In the genomic region with DNA sequence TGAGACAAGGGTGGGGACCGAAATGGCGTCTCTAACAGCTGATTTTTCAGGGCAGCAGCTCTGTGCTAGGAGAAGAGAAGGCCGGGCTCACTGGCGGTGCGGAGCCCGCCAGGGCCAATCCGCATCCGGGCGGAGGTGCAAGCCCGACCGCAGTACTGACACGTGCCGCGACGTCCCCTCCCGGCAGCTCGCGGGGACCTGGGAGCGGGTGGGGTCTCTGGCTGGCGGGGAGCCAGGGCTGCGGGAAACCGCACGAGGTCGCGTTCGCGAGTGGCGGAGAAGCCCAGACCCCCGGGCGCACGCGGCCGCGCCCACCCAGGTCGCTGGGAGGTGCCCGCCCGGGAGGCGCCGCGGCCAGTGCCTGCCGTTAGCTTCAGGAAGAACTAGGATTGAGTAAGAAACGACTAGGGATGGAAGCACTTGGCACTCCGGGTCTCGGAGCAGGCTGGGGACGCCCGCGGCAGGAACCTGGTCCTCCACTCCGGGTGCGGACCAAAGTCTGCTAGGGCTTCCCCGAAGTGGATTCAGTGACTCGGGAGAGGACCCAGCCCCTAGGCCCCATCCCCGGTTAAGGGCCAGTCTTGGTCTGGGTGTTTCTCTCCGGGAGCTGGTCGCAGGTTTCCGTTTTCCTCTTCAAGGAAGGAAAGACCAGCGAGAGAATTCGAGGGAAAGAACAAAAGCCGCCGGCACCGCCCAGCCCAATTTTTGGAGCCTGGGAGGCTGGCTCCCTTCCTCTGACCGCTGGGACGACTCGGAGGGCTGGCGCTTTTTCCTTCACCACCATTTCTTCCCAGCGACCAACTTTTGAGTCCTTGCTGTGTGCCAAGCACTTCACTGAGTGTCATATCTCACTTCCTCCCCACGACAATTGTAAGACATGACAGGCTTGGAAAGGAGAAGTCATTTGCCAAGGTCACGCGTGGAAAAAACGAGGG, we compare ENCODE assay signal across 8 cellular contexts. TPM values are rescaled to one million over a fixed set of nuclear protein-coding genes. Genes with fewer than 3 reads are reported as not detected.
DNase-seq lines count a peak whose midpoint lies in the region; ATAC-seq and TF ChIP-seq lines count a peak whose summit lies in the region.

No MANE protein-coding gene starts in this region.

- peaks cover 24% of the 10 kb centered on the region for H3K4me1 Mint-ChIP-seq in activated T-helper 2 cell treated with anti-CD3 and anti-CD28 coated beads, Interferon-gamma antibody, Interleukin-2, Interleukin-4, amounts not matched to agents 10 μg/mL and 5 μg/mL and 100 μg/mL, durations not matched to agents 14 hours and 24 hours and 36 hours (ENCODE audit: low read depth)
- H3K4me1 Mint-ChIP-seq in naive thymus-derived CD8-positive, alpha-beta T cell, result peaks cover 10 to 36% (median 28%) of the 10 kb centered on the region in 4 donors

- H3K9me3 ChIP-seq in tibial artery, result no peaks in the 10 kb centered on the region

- peak overlapping the region; percentile 75 for H3K4me3 Mint-ChIP-seq in activated T-helper 2 cell treated with anti-CD3 and anti-CD28 coated beads, Interferon-gamma antibody, Interleukin-2, Interleukin-4, amounts not matched to agents 10 μg/mL and 5 μg/mL and 100 μg/mL, durations not matched to agents 14 hours and 24 hours and 36 hours (ENCODE audit: low read depth)
- H3K4me3 Mint-ChIP-seq in naive thymus-derived CD8-positive, alpha-beta T cell, result peak overlapping the region; percentile 80 to 92 (median 90)

- ATAC-seq in naive thymus-derived CD8-positive, alpha-beta T cell, result peak; percentile 84 to 88
- ATAC-seq in HG03520 (IDR thresholded peaks at IDR 0.05; ENCODE audit: unreplicated experiment), result no peak
- no peak for ATAC-seq in GM21717 (IDR thresholded peaks at IDR 0.05; ENCODE audit: unreplicated experiment)

- H3K27ac Mint-ChIP-seq in activated T-helper 2 cell treated with anti-CD3 and anti-CD28 coated beads, Interferon-gamma antibody, Interleukin-2, Interleukin-4, amounts not matched to agents 10 μg/mL and 5 μg/mL and 100 μg/mL, durations not matched to agents 14 hours and 24 hours and 36 hours, result peak overlapping the region; percentile 43
- peak overlapping the region; percentile 68 to 91 (median 86) for H3K27ac Mint-ChIP-seq in naive thymus-derived CD8-positive, alpha-beta T cell

- peaks cover 0 to 20% (median 17%) of the 10 kb centered on the region in 4 donors for H3K4me1 ChIP-seq in tibial artery

- H3K27me3 Mint-ChIP-seq in activated T-helper 2 cell treated with anti-CD3 and anti-CD28 coated beads, Interferon-gamma antibody, Interleukin-2, Interleukin-4, amounts not matched to agents 10 μg/mL and 5 μg/mL and 100 μg/mL, durations not matched to agents 14 hours and 24 hours and 36 hours (ENCODE audit: low read depth), result peaks cover 36% of the 10 kb centered on the region
- peaks cover 0 to 2% (median 0%) of the 10 kb centered on the region in 5 donors for H3K27me3 Mint-ChIP-seq in naive thymus-derived CD8-positive, alpha-beta T cell

- H3K4me3 ChIP-seq in fibroblast of pulmonary artery (replicated peaks; ENCODE audit: low read depth, low read length) (peak overlapping the region; percentile 51), tibial artery (peak overlapping the region; percentile 50 to 66)

- H3K27ac ChIP-seq in tibial artery, result peak overlapping the region; percentile 65 to 81

- TF ChIP-seq CTCF in fibroblast of pulmonary artery (IDR thresholded peaks at IDR 0.05; ENCODE audit: low read length, missing control alignments), result no peak
- no peak for TF ChIP-seq CTCF in tibial artery (IDR thresholded peaks at IDR 0.05)

- no peaks in the 10 kb centered on the region for H3K36me3 Mint-ChIP-seq in activated T-helper 2 cell treated with anti-CD3 and anti-CD28 coated beads, Interferon-gamma antibody, Interleukin-2, Interleukin-4, amounts not matched to agents 10 μg/mL and 5 μg/mL and 100 μg/mL, durations not matched to agents 14 hours and 24 hours and 36 hours (ENCODE audit: low read depth)
- no peaks in the 10 kb centered on the region for H3K36me3 Mint-ChIP-seq in naive thymus-derived CD8-positive, alpha-beta T cell

- H3K36me3 ChIP-seq in tibial artery, result no peaks in the 10 kb centered on the region

- peaks cover 0 to 7% of the 10 kb centered on the region in 2 donors for H3K27me3 ChIP-seq in tibial artery

- DNase-seq in GM03348 (ENCODE audit: low spot score) (peak; percentile 63), NCI-H69 (lab: John Stamatoyannopoulos, UW) (peak; percentile 90), fibroblast of pulmonary artery (ENCODE audit: low read depth) (no peak), tibial artery (peak; percentile 21 to 69)
- peak; percentile 44 for DNase-seq in activated T-helper 2 cell treated with anti-CD3 and anti-CD28 coated beads, Interferon-gamma antibody, Interleukin-2, Interleukin-4, amounts not matched to agents 10 μg/mL and 5 μg/mL and 100 μg/mL, durations not matched to agents 14 hours and 24 hours and 36 hours (ENCODE audit: low spot score)
- DNase-seq in naive thymus-derived CD8-positive, alpha-beta T cell, result peak; percentile 26 to 79 (median 55)

- intact Hi-C loops in activated T-helper 2 cell treated with anti-CD3 and anti-CD28 coated beads, Interferon-gamma antibody, Interleukin-2, Interleukin-4, amounts not matched to agents 10 μg/mL and 5 μg/mL and 100 μg/mL, durations not matched to agents 14 hours and 24 hours and 36 hours (cut with micrococcal nuclease), result no loop called here
- intact Hi-C loops in tibial artery (cut with DNase I; ENCODE audit: low total_unique reads), result no loop called here

- H3K9me3 Mint-ChIP-seq in activated T-helper 2 cell treated with anti-CD3 and anti-CD28 coated beads, Interferon-gamma antibody, Interleukin-2, Interleukin-4, amounts not matched to agents 10 μg/mL and 5 μg/mL and 100 μg/mL, durations not matched to agents 14 hours and 24 hours and 36 hours, result no peaks in the 10 kb centered on the region
- H3K9me3 Mint-ChIP-seq in naive thymus-derived CD8-positive, alpha-beta T cell, result no peaks in the 10 kb centered on the region

- POLR2A ChIA-PET in naive thymus-derived CD8-positive, alpha-beta T cell (lab: Charles Lee), result interaction anchor here (0.7 to 4.7 kb wide), 11 partner anchors 10 to 74 kb away, joined by 3 to 28 read pairs (median 6); a partner anchor contains a TSS

RNA-seq across cellular contexts. Expression of a gene that starts 16.7 kb away (rescaled TPM):
- 334 and 341 TPM in 2 replicates for total RNA-seq in activated T-helper 2 cell treated with anti-CD3 and anti-CD28 coated beads, Interferon-gamma antibody, Interleukin-2, Interleukin-4, amounts not matched to agents 10 μg/mL and 5 μg/mL and 100 μg/mL, durations not matched to agents 14 hours and 24 hours and 36 hours
- 10 to 100 TPM; 83.3 to 86.0 TPM for total RNA-seq in naive thymus-derived CD8-positive, alpha-beta T cell
- 100 to 1,000 TPM; 197 to 238 (median 205) TPM for polyA plus RNA-seq in naive thymus-derived CD8-positive, alpha-beta T cell

RNA-seq across cellular contexts. Expression of a gene that starts 47.4 kb away (rescaled TPM):
- 7.4 and 7.9 TPM in 2 replicates for total RNA-seq in activated T-helper 2 cell treated with anti-CD3 and anti-CD28 coated beads, Interferon-gamma antibody, Interleukin-2, Interleukin-4, amounts not matched to agents 10 μg/mL and 5 μg/mL and 100 μg/mL, durations not matched to agents 14 hours and 24 hours and 36 hours
- 1 to 10 TPM; 6.3 to 6.5 TPM for total RNA-seq in naive thymus-derived CD8-positive, alpha-beta T cell
- under 1 TPM; 0.08 to 0.32 (median 0.30) TPM for polyA plus RNA-seq in naive thymus-derived CD8-positive, alpha-beta T cell

Comparison
In these comparisons a context has a peak if more than half of its experiments do, and no peak if none do; other contexts are left out.
1. ATAC-seq: peak in naive thymus-derived CD8-positive, alpha-beta T cell (2 of 2); none in HG03520 (single experiment) and GM21717 (single experiment).